In the genomic region with DNA sequence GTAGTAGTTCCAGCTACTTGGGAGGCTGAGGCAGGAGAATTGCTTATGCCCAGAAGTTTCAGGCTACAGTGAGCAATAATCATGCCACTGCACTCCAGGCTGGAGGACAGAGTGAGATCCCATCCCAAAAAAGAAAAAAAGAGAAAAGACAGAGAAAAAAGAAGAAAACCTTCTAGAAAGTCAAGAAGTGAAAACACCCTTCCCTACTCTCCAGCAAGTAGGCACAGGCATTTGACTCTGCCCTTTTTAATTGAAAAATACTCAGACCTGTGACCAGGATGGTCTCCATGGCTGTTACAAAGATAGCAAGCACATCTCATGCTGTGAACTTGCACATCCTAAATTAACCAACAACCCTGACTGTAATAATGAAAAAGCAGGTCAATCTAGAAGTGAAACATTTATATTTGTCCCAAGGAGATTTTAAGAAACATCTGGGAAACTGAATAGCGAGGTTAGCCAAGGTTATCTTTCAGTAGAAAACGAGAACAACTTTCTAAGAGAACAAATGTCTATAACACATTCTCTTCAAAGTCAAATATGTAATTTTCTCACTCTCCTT, we compare ENCODE assay signal across 9 cellular contexts. TPM values are rescaled to one million over a fixed set of nuclear protein-coding genes. Genes with fewer than 3 reads are reported as not detected.
DNase-seq lines count a peak whose midpoint lies in the region; ATAC-seq and TF ChIP-seq lines count a peak whose summit lies in the region.
"Had no signal": no experiment of that assay in that cellular context is flagged by ENCODE, and none has a peak within 500 bp of the region (broad histone marks: within the 10 kb centered on the region; RNA-seq: fewer than 3 reads in every experiment).

No MANE protein-coding gene starts in this region.

- ATAC-seq in GM19035 (IDR thresholded peaks at IDR 0.05; ENCODE audit: unreplicated experiment) (peak; percentile 26), HG02943 (IDR thresholded peaks at IDR 0.05; ENCODE audit: low read depth, unreplicated experiment) (peak; percentile 20), HG03521 (IDR thresholded peaks at IDR 0.05; ENCODE audit: unreplicated experiment) (no peak)
- ATAC-seq in CD4-positive, alpha-beta T cell (ENCODE audit: poor library complexity): no peak

- POLR2A ChIA-PET in CD4-positive, alpha-beta T cell (lab: Charles Lee): no interaction called here

- CTCF ChIA-PET in CD4-positive, alpha-beta T cell (lab: Charles Lee): interaction anchor here (1.1 kb wide), 1 partner anchor 10 kb away, joined by 4 read pairs; no protein-coding TSS in a partner anchor

- H3K4me3 Mint-ChIP-seq in CD4-positive, alpha-beta T cell: no peak overlapping the region

- peaks cover 44% of the 10 kb centered on the region for H3K27me3 Mint-ChIP-seq in CD4-positive, alpha-beta T cell

- no peaks in the 10 kb centered on the region for H3K9me3 ChIP-seq in ovary
- peaks cover 4% of the 10 kb centered on the region for H3K9me3 ChIP-seq in CD4-positive, alpha-beta T cell (ENCODE audit: control insufficient read depth, low read length)

- TF ChIP-seq CTCF in astrocyte of the spinal cord (IDR thresholded peaks at IDR 0.05; ENCODE audit: low read depth, low read length): no peak
- TF ChIP-seq CTCF in ovary (IDR thresholded peaks at IDR 0.05): no peak
- TF ChIP-seq CTCF in CD4-positive, alpha-beta T cell (IDR thresholded peaks at IDR 0.05): no peak

- no peaks in the 10 kb centered on the region for H3K36me3 ChIP-seq in ovary

- intact Hi-C loops in ovary (cut with DNase I): loop anchor here in 3 of 4 donors (10.0 kb wide), 3 partner anchors 227 to 267 kb away; no protein-coding TSS in a partner anchor
- intact Hi-C loops in CD4-positive, alpha-beta T cell (cut with DNase I, micrococcal nuclease): no loop called here

- peak overlapping the region; percentile 70 for H3K4me3 ChIP-seq in astrocyte of the spinal cord (ENCODE audit: low read depth, low read length)
- peak overlapping the region; percentile 57 for H3K4me3 ChIP-seq in ovary

- H3K27ac Mint-ChIP-seq in CD4-positive, alpha-beta T cell: no peak overlapping the region

- H3K4me1 ChIP-seq in ovary (ENCODE audit: insufficient read depth): peaks cover 3% of the 10 kb centered on the region

- TF ChIP-seq EP300 in ovary (IDR thresholded peaks at IDR 0.05): no peak

- no peaks in the 10 kb centered on the region for H3K36me3 Mint-ChIP-seq in CD4-positive, alpha-beta T cell (ENCODE audit: low read depth)
- H3K36me3 Mint-ChIP-seq: naive thymus-derived CD4-positive, alpha-beta T cell had no signal

- no peaks in the 10 kb centered on the region for H3K27me3 ChIP-seq in ovary
- peaks cover 43% of the 10 kb centered on the region for H3K27me3 ChIP-seq in CD4-positive, alpha-beta T cell (ENCODE audit: control insufficient read depth, insufficient read depth, low read length)

- DNase-seq in astrocyte of the spinal cord (ENCODE audit: low read depth, low spot score) (no peak), ovary (no peak), NCI-H524 (lab: John Stamatoyannopoulos, UW) (no peak), NCI-H226 (no peak)
- DNase-seq in CD4-positive, alpha-beta T cell: no peak
- DNase-seq: naive thymus-derived CD4-positive, alpha-beta T cell had no signal

- peaks cover 11% of the 10 kb centered on the region for H3K9me3 Mint-ChIP-seq in CD4-positive, alpha-beta T cell

- peak overlapping the region; percentile 62 to 87 for H3K27ac ChIP-seq in ovary
- H3K27ac ChIP-seq in CD4-positive, alpha-beta T cell (ENCODE audit: low read depth, low read length): no peak overlapping the region

- no peak for TF ChIP-seq POLR2A in ovary (IDR thresholded peaks at IDR 0.05)

- 9 to 27% (median 12%) methylated on average over 2 of the region's 2 CpGs for WGBS in ovary, 3 donors

- in situ Hi-C loops in astrocyte of the spinal cord (cut with HindIII; ENCODE audit: low sequenced_read_pairs): no loop called here

- H3K4me1 Mint-ChIP-seq in CD4-positive, alpha-beta T cell (ENCODE audit: low read depth): no peaks in the 10 kb centered on the region

RNA-seq across cellular contexts. Expression of a gene that starts 2.0 kb away (rescaled TPM):
- total RNA-seq in ovary: 10 to 100 TPM; 15.6 to 46.3 (median 22.3) TPM
- polyA plus RNA-seq in ovary: 10 to 100 TPM in 1 of 2 donors, 1 to 10 TPM in 1; 8.1 to 21.3 TPM
- not detected for total RNA-seq in CD4-positive, alpha-beta T cell
- polyA plus RNA-seq: naive thymus-derived CD4-positive, alpha-beta T cell had no signal

Comparison
In these comparisons a context has a peak if more than half of its experiments do, and no peak if none do; other contexts are left out.
1. ATAC-seq: peak in GM19035 (single experiment) and HG02943 (single experiment); none in CD4-positive, alpha-beta T cell (single experiment) and HG03521 (single experiment).
2. RNA of a gene that starts 2.0 kb away (total RNA-seq): 15.6 to 46.3 TPM in ovary; not detected in CD4-positive, alpha-beta T cell; every median in the first group is over 10 times any median in the second.
3. intact Hi-C loops: an anchor here in ovary (10.0 kb wide); none called in CD4-positive, alpha-beta T cell.